ENCODE assay signal across 2 cellular contexts in the genomic region with DNA sequence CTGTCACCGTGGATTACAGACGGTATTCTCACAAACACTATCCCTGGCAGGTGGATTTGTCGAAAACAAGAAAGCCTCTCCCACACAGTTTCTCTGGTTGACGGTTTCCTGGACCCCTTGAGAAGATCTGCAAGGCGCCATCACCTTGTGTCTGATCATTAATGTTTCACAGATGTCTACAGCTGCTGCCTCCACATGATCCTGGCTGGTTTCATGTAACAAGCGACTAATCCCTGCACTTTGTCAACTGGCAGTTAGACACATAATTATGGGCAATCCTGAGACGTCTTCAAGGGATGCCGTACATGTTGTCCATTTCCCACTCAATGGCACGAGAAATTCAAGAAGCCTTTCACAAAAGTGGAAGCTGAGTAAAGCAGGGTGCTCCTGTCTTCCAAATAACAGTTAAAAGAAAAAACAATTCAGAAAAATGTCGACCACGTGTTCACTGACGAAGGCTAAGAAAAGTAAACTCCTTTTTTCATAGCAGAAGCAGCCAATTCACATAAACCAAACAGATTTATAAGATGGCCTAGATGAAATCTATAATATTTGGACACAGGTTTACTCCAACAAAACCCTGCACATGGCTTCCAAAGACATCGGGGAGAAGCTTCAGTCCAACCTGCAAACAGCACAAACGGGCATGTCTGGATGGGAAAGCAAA.
TF ChIP-seq lines count a peak whose summit lies in the region.

No MANE protein-coding gene starts in this region.

TF ChIP-seq in IMR-90, 13 proteins besides CTCF, POLR2A, EP300 and RAD21 (continued from another document):
- TF ChIP-seq USF2 (IDR thresholded peaks at IDR 0.05; ENCODE audit: low read depth, low read length) = peak; percentile 51

TF ChIP-seq in neural cell, 6 proteins besides CTCF, POLR2A, EP300 and RAD21 (continued from another document):
- no peak for TF ChIP-seq REST (IDR thresholded peaks at IDR 0.05; ENCODE audit: borderline replicate concordance)
